Comparison of ENCODE assay signal across 8 cellular contexts in the genomic region with DNA sequence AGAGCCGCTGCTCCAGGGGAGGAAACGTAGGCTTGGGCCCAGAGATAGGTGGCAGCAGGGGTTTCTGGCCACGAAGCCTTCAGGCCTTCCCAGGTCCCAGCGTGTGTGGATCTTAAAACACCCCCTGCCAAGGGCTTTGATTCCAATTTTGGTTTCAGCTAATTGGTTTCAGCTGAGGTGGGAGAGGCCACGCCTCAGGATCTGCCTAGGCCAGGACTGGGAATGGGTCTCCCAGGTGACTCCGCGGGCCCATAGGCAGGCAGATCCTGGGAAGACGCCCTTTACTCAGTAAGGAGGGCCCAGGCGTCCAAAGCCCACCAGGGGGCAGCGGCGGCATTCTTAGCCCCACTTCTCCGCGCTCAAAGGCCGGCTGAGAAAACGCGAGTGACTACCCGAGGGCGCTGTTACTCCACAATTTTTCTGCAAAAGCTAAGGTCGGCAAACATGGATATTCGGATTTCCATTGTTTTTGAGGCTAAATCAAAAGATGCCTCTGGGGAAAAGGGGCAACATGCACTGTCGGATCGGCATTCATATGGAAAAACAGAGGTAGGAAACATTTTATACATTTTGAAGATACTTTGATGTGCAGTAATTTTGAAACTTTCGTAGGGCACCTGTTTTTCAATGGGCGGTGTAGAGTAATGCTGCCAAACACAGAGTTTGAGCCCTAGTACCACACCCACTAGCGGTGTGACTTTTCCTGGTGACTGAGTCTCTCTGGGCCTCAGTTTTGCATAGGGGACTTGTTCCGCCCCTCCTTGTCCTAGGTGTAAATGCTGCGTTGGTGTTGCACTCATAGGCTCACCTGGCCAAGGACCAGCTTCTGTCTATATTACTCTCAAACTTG. TPM values are rescaled to one million over a fixed set of nuclear protein-coding genes. Genes with fewer than 3 reads are reported as not detected.
DNase-seq lines count a peak whose midpoint lies in the region; ATAC-seq and TF ChIP-seq lines count a peak whose summit lies in the region.

No MANE protein-coding gene starts in this region.

- peaks cover 2% of the 10 kb centered on the region for H3K4me1 Mint-ChIP-seq in activated CD4-positive, alpha-beta T cell treated with anti-CD3 and anti-CD28 coated beads, Interleukin-2, amount 10 ng/mL, durations not matched to agents 7 days and 5 days

- no peak overlapping the region for H3K4me3 ChIP-seq in BJ (ENCODE audit: low read depth, low read length)
- peak overlapping the region in 1 of 3 donors; percentile 19 for H3K4me3 ChIP-seq in liver (ENCODE audit: low read depth in 1 of 3, low read length in 3 of 3)

- H3K27ac Mint-ChIP-seq in activated CD4-positive, alpha-beta T cell treated with anti-CD3 and anti-CD28 coated beads, Interleukin-2, amount 10 ng/mL, durations not matched to agents 7 days and 5 days = no peak overlapping the region

- no peaks in the 10 kb centered on the region for H3K9me3 Mint-ChIP-seq in activated CD4-positive, alpha-beta T cell treated with anti-CD3 and anti-CD28 coated beads, Interleukin-2, amount 10 ng/mL, durations not matched to agents 7 days and 5 days

- H3K36me3 Mint-ChIP-seq in activated CD4-positive, alpha-beta T cell treated with anti-CD3 and anti-CD28 coated beads, Interleukin-2, amount 10 ng/mL, durations not matched to agents 7 days and 5 days (ENCODE audit: low read depth) = no peaks in the 10 kb centered on the region

- 25% methylated on average over 27 of the region's 27 CpGs for WGBS in liver

- H3K4me3 Mint-ChIP-seq in activated CD4-positive, alpha-beta T cell treated with anti-CD3 and anti-CD28 coated beads, Interleukin-2, amount 10 ng/mL, durations not matched to agents 7 days and 5 days = no peak overlapping the region

- ATAC-seq in GM19043 (IDR thresholded peaks at IDR 0.05; ENCODE audit: low read depth, unreplicated experiment) (peak; percentile 93), HG03354 (IDR thresholded peaks at IDR 0.05; ENCODE audit: poor library complexity, severe bottlenecking, unreplicated experiment) (peak; percentile 97)

- H3K27me3 ChIP-seq in BJ (ENCODE audit: control insufficient read depth, insufficient read depth, low read length) = no peaks in the 10 kb centered on the region
- H3K27me3 ChIP-seq in liver (ENCODE audit: control insufficient read depth in 4 of 4, insufficient read depth in 4 of 4, low read length in 3 of 4) = no peaks in the 10 kb centered on the region

- peak; percentile 98 for TF ChIP-seq CTCF in BJ (IDR thresholded peaks at IDR 0.05; ENCODE audit: insufficient read depth, low read depth, low read length)
- TF ChIP-seq CTCF in liver (IDR thresholded peaks at IDR 0.05; ENCODE audit: low read depth, low read length, missing input control) = peak; percentile 98

- peak; percentile 100 for TF ChIP-seq RAD21 in liver (IDR thresholded peaks at IDR 0.05)

- H3K27ac ChIP-seq in liver (ENCODE audit: low read depth in 1 of 2, low read length in 2 of 2) = no peak overlapping the region

- no peak overlapping the region for H3K9ac ChIP-seq in liver (ENCODE audit: low read depth in 1 of 2, low read length in 2 of 2)

- H3K9me3 ChIP-seq in liver (ENCODE audit: control insufficient read depth in 4 of 4, low read length in 3 of 4) = no peaks in the 10 kb centered on the region

- no peaks in the 10 kb centered on the region for H3K36me3 ChIP-seq in BJ (ENCODE audit: control insufficient read depth, insufficient read depth, low read length)
- no peaks in the 10 kb centered on the region for H3K36me3 ChIP-seq in liver (ENCODE audit: control insufficient read depth in 4 of 4, insufficient read depth in 3 of 4, low read depth in 1 of 4, low read length in 3 of 4)

- H3K4me1 ChIP-seq in liver (ENCODE audit: control insufficient read depth in 4 of 4, insufficient read depth in 4 of 4, low read length in 3 of 4) = peaks cover 0 to 9% (median 4%) of the 10 kb centered on the region in 4 donors

- CTCF ChIA-PET in BJ (lab: Yijun Ruan, JAX) = interaction anchor here (0.6 to 2.8 kb wide), 52 partner anchors 10 to 703 kb away, joined by 3 to 52 read pairs (median 4); a partner anchor contains a TSS
- CTCF ChIA-PET in activated CD4-positive, alpha-beta T cell treated with anti-CD3 and anti-CD28 coated beads, Interleukin-2, amount 10 ng/mL, durations not matched to agents 7 days and 5 days (lab: Charles Lee) = interaction anchor here (1.0 to 2.0 kb wide), 2 partner anchors 263 to 273 kb away, joined by 3 to 5 read pairs; no protein-coding TSS in a partner anchor

- DNase-seq in BJ (ENCODE audit: low read depth) (no peak), NCI-H446 treated with DMSO at 0.1 percent for 48 hours (lab: John Stamatoyannopoulos, UW) (peak; percentile 74), dermis blood vessel endothelial cell (peak; percentile 96)
- DNase-seq in activated CD4-positive, alpha-beta T cell treated with anti-CD3 and anti-CD28 coated beads, Interleukin-2, amount 10 ng/mL, durations not matched to agents 7 days and 5 days = peak; percentile 62
- peak; percentile 23 to 38 (median 36) for DNase-seq in stimulated activated CD4-positive, alpha-beta T cell treated with anti-CD3 and anti-CD28 coated beads, TNF-alpha, amount 100 ng/mL, for 4 hours (ENCODE audit: low read depth in 3 of 3)

- POLR2A ChIA-PET in BJ (lab: Charles Lee) = interaction anchor here (1.0 kb wide), 1 partner anchor 276 kb away, joined by 4 read pairs; no protein-coding TSS in a partner anchor
- POLR2A ChIA-PET in activated CD4-positive, alpha-beta T cell treated with anti-CD3 and anti-CD28 coated beads, Interleukin-2, amount 10 ng/mL, durations not matched to agents 7 days and 5 days (lab: Charles Lee) = interaction anchor here (0.6 kb wide), 2 partner anchors 41 to 865 kb away, joined by 3 read pairs; no protein-coding TSS in a partner anchor

- H3K27me3 Mint-ChIP-seq in activated CD4-positive, alpha-beta T cell treated with anti-CD3 and anti-CD28 coated beads, Interleukin-2, amount 10 ng/mL, durations not matched to agents 7 days and 5 days = peaks cover 54% of the 10 kb centered on the region

TF ChIP-seq in liver, 16 proteins besides CTCF, POLR2A, EP300 and RAD21:
- peak; percentile 13 to 68 for TF ChIP-seq HNF4A (conservative IDR thresholded peaks at IDR 0.05)
- TF ChIP-seq, protein P1, sequence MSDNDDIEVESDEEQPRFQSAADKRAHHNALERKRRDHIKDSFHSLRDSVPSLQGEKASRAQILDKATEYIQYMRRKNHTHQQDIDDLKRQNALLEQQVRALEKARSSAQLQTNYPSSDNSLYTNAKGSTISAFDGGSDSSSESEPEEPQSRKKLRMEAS (IDR thresholded peaks at IDR 0.05) = no peak
- peak; percentile 22 for TF ChIP-seq YY1 (IDR thresholded peaks at IDR 0.05)
- no peak for TF ChIP-seq EGR1 (IDR thresholded peaks at IDR 0.05; ENCODE audit: low read depth in 2 of 2)
- TF ChIP-seq RXRA (IDR thresholded peaks at IDR 0.05) = peak in 1 of 2 donors; percentile 31
- peak; percentile 46 for TF ChIP-seq FOXA1 (IDR thresholded peaks at IDR 0.05)
- TF ChIP-seq FOXA2 (IDR thresholded peaks at IDR 0.05) = no peak

RNA-seq across cellular contexts. Expression of a gene that starts 31.8 kb away (rescaled TPM):
- polyA plus RNA-seq in BJ (2011; rRNA removed) = 7.8 and 11.6 TPM in 2 replicates
- 9.8 and 11.6 TPM in 2 replicates for polyA minus RNA-seq in BJ (2011; rRNA and poly(A)+ RNA removed)
- 10 to 100 TPM; 26.3 to 29.9 TPM for total RNA-seq in activated CD4-positive, alpha-beta T cell treated with anti-CD3 and anti-CD28 coated beads, Interleukin-2, amount 10 ng/mL, durations not matched to agents 7 days and 5 days
- 58.4 and 77.9 TPM in 2 replicates for total RNA-seq in dermis blood vessel endothelial cell
- total RNA-seq in liver = 1 to 10 TPM; 6.3 to 8.9 TPM
- polyA plus RNA-seq in liver = 1 to 10 TPM; 3.1 to 8.8 TPM

RNA-seq across cellular contexts. Expression of a gene that starts 48.8 kb away (rescaled TPM):
- polyA plus RNA-seq in BJ (2011; rRNA removed) (29.6 and 30.5 TPM in 2 replicates), liver (10 to 100 TPM in 1 of 2 donors, 1 to 10 TPM in 1; 6.2 to 10.9 TPM)
- 10.1 and 16.6 TPM in 2 replicates for polyA minus RNA-seq in BJ (2011; rRNA and poly(A)+ RNA removed)
- total RNA-seq in activated CD4-positive, alpha-beta T cell treated with anti-CD3 and anti-CD28 coated beads, Interleukin-2, amount 10 ng/mL, durations not matched to agents 7 days and 5 days = 10 to 100 TPM; 24.5 to 26.4 TPM
- total RNA-seq in dermis blood vessel endothelial cell (24.2 and 24.5 TPM in 2 replicates), liver (1 to 10 TPM; 6.1 to 8.3 TPM)
